Comparison of ENCODE assay signal across 29 cellular contexts in the genomic region with DNA sequence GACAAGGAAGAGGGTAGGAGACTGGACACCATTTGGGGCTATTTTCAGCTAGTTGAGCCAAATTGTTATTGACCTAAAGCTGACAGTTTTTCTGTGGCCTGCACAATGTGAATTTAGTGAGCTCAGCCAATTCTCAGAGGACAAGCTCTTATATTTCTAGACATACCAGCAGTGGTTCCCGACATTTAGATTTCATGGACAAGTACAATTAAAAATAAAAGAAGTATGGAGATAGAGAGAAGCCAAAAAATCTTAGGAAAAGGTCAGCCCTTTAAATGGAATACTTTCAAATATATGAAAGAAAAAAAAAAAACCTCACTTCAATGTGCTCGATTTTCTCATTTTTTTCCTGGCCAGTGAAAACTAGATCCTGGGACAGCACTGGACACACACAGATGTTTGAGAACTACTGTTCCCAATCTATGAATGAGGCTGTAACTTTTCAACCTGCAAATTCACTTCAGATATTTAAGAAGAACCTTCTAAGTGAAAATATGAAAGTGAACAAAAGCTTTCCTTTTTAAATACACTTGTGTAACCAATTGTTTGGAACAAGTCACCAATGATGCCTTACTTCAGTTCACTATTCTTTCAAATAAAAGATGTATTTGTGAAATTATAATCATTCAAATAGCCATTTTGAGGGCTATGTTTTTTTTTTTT.
DNase-seq lines count a peak whose midpoint lies in the region; ATAC-seq, FAIRE-seq and TF ChIP-seq lines count a peak whose summit lies in the region.
"Had no signal": no experiment of that assay in that cellular context is flagged by ENCODE, and none has a peak within 500 bp of the region (broad histone marks: within the 10 kb centered on the region; RNA-seq: fewer than 3 reads in every experiment).

No MANE protein-coding gene starts in this region.

- no peak for TF ChIP-seq CTCF in cardiac muscle cell (IDR thresholded peaks at IDR 0.05; ENCODE audit: low read depth, low read length)
- TF ChIP-seq CTCF in heart right ventricle (IDR thresholded peaks at IDR 0.05): no peak
- TF ChIP-seq CTCF in esophagus muscularis mucosa (IDR thresholded peaks at IDR 0.05): no peak
- no peak for TF ChIP-seq CTCF in parathyroid adenoma (IDR thresholded peaks at IDR 0.05)
- TF ChIP-seq CTCF in uterus (IDR thresholded peaks at IDR 0.05): no peak
- no peak for TF ChIP-seq CTCF in D721Med (IDR thresholded peaks at IDR 0.05; ENCODE audit: insufficient read depth, missing control alignments)

- no peak overlapping the region for H3K9ac ChIP-seq in parathyroid adenoma
- H3K9ac ChIP-seq: KMS-11 had no signal

- no peak for DNase-seq in cardiac muscle cell (ENCODE audit: low read depth in 1 of 2, low spot score in 1 of 2)
- DNase-seq in heart right ventricle: no peak
- no peak for DNase-seq in esophagus muscularis mucosa (ENCODE audit: extremely low spot score)
- DNase-seq in uterus: no peak
- DNase-seq in epidermal melanocyte (ENCODE audit: insufficient read length, low spot score): no peak
- no peak for DNase-seq in H54 (ENCODE audit: insufficient read length, low spot score)
- DNase-seq in D721Med (ENCODE audit: insufficient read length, low spot score): no peak
- DNase-seq: 8988T; activated CD4-positive, CD25-positive, alpha-beta regulatory T cell treated with anti-CD3 and anti-CD28 coated beads, Interleukin-2, amount 50 U/mL, for 72 hours; activated CD8-positive, alpha-beta T cell treated with anti-CD3 and anti-CD28 coated beads, Interleukin-2, amount 10 ng/mL, durations not matched to agents 7 days and 5 days; activated naive CD4-positive, alpha-beta T cell treated with Interleukin-2 at 50 U/mL for 16 hours; activated T-cell treated with anti-CD3 and anti-CD28 coated beads, Interleukin-2, amount 50 U/mL, for 1 hour; AML-193; caudate nucleus; CD8-positive, alpha-beta memory T cell; dorsolateral prefrontal cortex; foreskin melanocyte; MV-4-11; naive thymus-derived CD4-positive, alpha-beta T cell; NCI-H1694; stimulated activated CD4-positive, alpha-beta T cell treated with anti-CD3 and anti-CD28 coated beads, Interleukin-2, amount 100 ng/mL, for 24 hours; T-cell had no signal

- H3K9me3 ChIP-seq in cardiac muscle cell (ENCODE audit: low read depth): no peaks in the 10 kb centered on the region
- peaks cover 0 to 14% (median 6%) of the 10 kb centered on the region in 11 donors for H3K9me3 ChIP-seq in heart right ventricle
- peaks cover 0 to 5% (median 2%) of the 10 kb centered on the region in 4 donors for H3K9me3 ChIP-seq in esophagus muscularis mucosa
- no peaks in the 10 kb centered on the region for H3K9me3 ChIP-seq in parathyroid adenoma (ENCODE audit: control insufficient read depth, low read length)
- H3K9me3 ChIP-seq in uterus: peaks cover 0 to 6% of the 10 kb centered on the region in 2 donors
- H3K9me3 ChIP-seq: testis had no signal

- ATAC-seq in heart right ventricle: no peak
- ATAC-seq: activated CD8-positive, alpha-beta T cell treated with anti-CD3 and anti-CD28 coated beads, Interleukin-2, amount 10 ng/mL, durations not matched to agents 7 days and 5 days; naive thymus-derived CD4-positive, alpha-beta T cell; stimulated activated memory B cell treated with anti-CD40 and anti-IgM and Interleukin-4, amounts not matched to agents 10 μg/mL and 1 μg/mL and 100 μg/mL, for 72 hours; T-cell had no signal

- H3K27me3 ChIP-seq in cardiac muscle cell (no peaks in the 10 kb centered on the region), heart right ventricle (no peaks in the 10 kb centered on the region), esophagus muscularis mucosa (no peaks in the 10 kb centered on the region), parathyroid adenoma (ENCODE audit: control insufficient read depth, insufficient read depth, low read length) (no peaks in the 10 kb centered on the region), uterus (no peaks in the 10 kb centered on the region)
- H3K27me3 ChIP-seq: dorsolateral prefrontal cortex, testis had no signal

- peak overlapping the region; percentile 51 for H2AFZ ChIP-seq in parathyroid adenoma

- H3K4me2 ChIP-seq in parathyroid adenoma (ENCODE audit: low read length): no peak overlapping the region
- H3K4me2 ChIP-seq: KMS-11 had no signal

- H3K36me3 ChIP-seq in cardiac muscle cell: no peaks in the 10 kb centered on the region
- no peaks in the 10 kb centered on the region for H3K36me3 ChIP-seq in heart right ventricle
- H3K36me3 ChIP-seq in esophagus muscularis mucosa: no peaks in the 10 kb centered on the region
- H3K36me3 ChIP-seq in parathyroid adenoma (ENCODE audit: control insufficient read depth, insufficient read depth, low read length): peaks cover 2% of the 10 kb centered on the region
- no peaks in the 10 kb centered on the region for H3K36me3 ChIP-seq in uterus

- no peaks in the 10 kb centered on the region for H3K79me2 ChIP-seq in parathyroid adenoma

- FAIRE-seq in H54 (lab: Jason Lieb, UNC): no peak
- FAIRE-seq in D721Med (lab: Jason Lieb, UNC): no peak
- FAIRE-seq: endothelial cell of umbilical vein, TTC549 had no signal

- intact Hi-C loops in heart right ventricle (cut with DNase I) (loop anchor here in 5 of 10 donors (10.0 kb wide), 4 partner anchors 115 to 505 kb away; no protein-coding TSS in a partner anchor), esophagus muscularis mucosa (cut with DNase I) (no loop called here), uterus (cut with DNase I; ENCODE audit: low total_unique reads) (no loop called here)

- WGBS in heart right ventricle, 2 donors: 56 to 59% methylated on average over 2 of the region's 2 CpGs
- WGBS in esophagus muscularis mucosa: 48% methylated on average over 2 of the region's 2 CpGs

- H3K27ac ChIP-seq in cardiac muscle cell (peak overlapping the region; percentile 92), heart right ventricle (peak overlapping the region in 1 of 10 donors; percentile 28), esophagus muscularis mucosa (replicated peaks in 1 of 4) (peak overlapping the region; percentile 64 to 73 (median 72)), parathyroid adenoma (peak overlapping the region; percentile 92), uterus (peak overlapping the region; percentile 54 to 67)
- H3K27ac ChIP-seq: dorsolateral prefrontal cortex, KMS-11, testis had no signal

- H3K4me3 ChIP-seq in cardiac muscle cell (no peak overlapping the region), heart right ventricle (no peak overlapping the region), esophagus muscularis mucosa (no peak overlapping the region), parathyroid adenoma (ENCODE audit: low read depth, low read length) (no peak overlapping the region), uterus (no peak overlapping the region)
- H3K4me3 ChIP-seq: dorsolateral prefrontal cortex, lung, testis had no signal

- peaks cover 23% of the 10 kb centered on the region for H3K4me1 ChIP-seq in cardiac muscle cell (ENCODE audit: low read depth)
- peaks cover 0 to 29% (median 10%) of the 10 kb centered on the region in 9 donors for H3K4me1 ChIP-seq in heart right ventricle
- peaks cover 3 to 52% (median 47%) of the 10 kb centered on the region in 4 donors for H3K4me1 ChIP-seq in esophagus muscularis mucosa
- peaks cover 44% of the 10 kb centered on the region for H3K4me1 ChIP-seq in parathyroid adenoma
- peaks cover 0 to 3% of the 10 kb centered on the region in 2 donors for H3K4me1 ChIP-seq in uterus

- TF ChIP-seq EP300 in esophagus muscularis mucosa (IDR thresholded peaks at IDR 0.05): no peak

- no peak for TF ChIP-seq POLR2A in esophagus muscularis mucosa (IDR thresholded peaks at IDR 0.05; ENCODE audit: low read depth)
- TF ChIP-seq POLR2A in uterus (IDR thresholded peaks at IDR 0.05): no peak
- no peak for TF ChIP-seq POLR2A in H54 (IDR thresholded peaks at IDR 0.05; ENCODE audit: low read depth, low read length)
